ENCODE assay signal across 2 cellular contexts in genomic region chr15:37081985-37082384, GRCh38.
TF ChIP-seq lines count a peak whose summit lies in the region.

No MANE protein-coding gene starts in this region.

TF ChIP-seq in SK-N-SH, 30 proteins besides CTCF, POLR2A, EP300 and RAD21:
- TF ChIP-seq ZBTB33 (IDR thresholded peaks at IDR 0.05; ENCODE audit: borderline replicate concordance, low read depth) (no peak), GABPA (IDR thresholded peaks at IDR 0.05; ENCODE audit: low read depth) (no peak), USF1 (IDR thresholded peaks at IDR 0.05; ENCODE audit: borderline replicate concordance, low read depth) (no peak), POLR2AphosphoS5 (IDR thresholded peaks at IDR 0.05; ENCODE audit: low read depth, low read length) (0 out of 2 replicates have a peak, but pooled peaks have one; percentile 15), SIN3A (IDR thresholded peaks at IDR 0.05; ENCODE audit: borderline replicate concordance, low read depth, low read length) (0 out of 2 replicates have a peak, but pooled peaks have one; percentile 30), MEF2A (IDR thresholded peaks at IDR 0.05; ENCODE audit: borderline replicate concordance, low read depth) (no peak), ELF1 (IDR thresholded peaks at IDR 0.05) (no peak), RCOR1 (IDR thresholded peaks at IDR 0.05; ENCODE audit: low read length) (no peak)

TF ChIP-seq in SK-N-SH treated with all-trans-retinoic acid at 6 μM for 48 hours, 23 proteins besides CTCF, POLR2A, EP300 and RAD21 (continued from another document):
- TF ChIP-seq POU6F1 (CRISPR knock-in tag; IDR thresholded peaks at IDR 0.05; ENCODE audit: borderline replicate concordance, low read depth) (no peak), TOX (CRISPR knock-in tag; IDR thresholded peaks at IDR 0.05; ENCODE audit: borderline replicate concordance) (no peak), SNAI2 (CRISPR knock-in tag; IDR thresholded peaks at IDR 0.05) (no peak), ZNF8 (CRISPR knock-in tag; IDR thresholded peaks at IDR 0.05) (no peak), GLIS3 (CRISPR knock-in tag; IDR thresholded peaks at IDR 0.05) (no peak), ZNF70 (CRISPR knock-in tag; IDR thresholded peaks at IDR 0.05) (no peak), TCF4 (CRISPR knock-in tag; IDR thresholded peaks at IDR 0.05; ENCODE audit: borderline replicate concordance) (no peak), ARNTL (CRISPR knock-in tag; IDR thresholded peaks at IDR 0.05; ENCODE audit: borderline replicate concordance, low read depth) (no peak), ZNF565 (CRISPR knock-in tag; conservative IDR thresholded peaks at IDR 0.05; ENCODE audit: low read depth) (no peak), OSR1 (CRISPR knock-in tag; IDR thresholded peaks at IDR 0.05) (no peak)
- TF ChIP-seq, protein P1, sequence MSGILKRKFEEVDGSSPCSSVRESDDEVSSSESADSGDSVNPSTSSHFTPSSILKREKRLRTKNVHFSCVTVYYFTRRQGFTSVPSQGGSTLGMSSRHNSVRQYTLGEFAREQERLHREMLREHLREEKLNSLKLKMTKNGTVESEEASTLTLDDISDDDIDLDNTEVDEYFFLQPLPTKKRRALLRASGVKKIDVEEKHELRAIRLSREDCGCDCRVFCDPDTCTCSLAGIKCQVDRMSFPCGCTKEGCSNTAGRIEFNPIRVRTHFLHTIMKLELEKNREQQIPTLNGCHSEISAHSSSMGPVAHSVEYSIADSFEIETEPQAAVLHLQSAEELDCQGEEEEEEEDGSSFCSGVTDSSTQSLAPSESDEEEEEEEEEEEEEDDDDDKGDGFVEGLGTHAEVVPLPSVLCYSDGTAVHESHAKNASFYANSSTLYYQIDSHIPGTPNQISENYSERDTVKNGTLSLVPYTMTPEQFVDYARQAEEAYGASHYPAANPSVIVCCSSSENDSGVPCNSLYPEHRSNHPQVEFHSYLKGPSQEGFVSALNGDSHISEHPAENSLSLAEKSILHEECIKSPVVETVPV (CRISPR knock-in tag; IDR thresholded peaks at IDR 0.05) = no peak
- TF ChIP-seq, protein P2, sequence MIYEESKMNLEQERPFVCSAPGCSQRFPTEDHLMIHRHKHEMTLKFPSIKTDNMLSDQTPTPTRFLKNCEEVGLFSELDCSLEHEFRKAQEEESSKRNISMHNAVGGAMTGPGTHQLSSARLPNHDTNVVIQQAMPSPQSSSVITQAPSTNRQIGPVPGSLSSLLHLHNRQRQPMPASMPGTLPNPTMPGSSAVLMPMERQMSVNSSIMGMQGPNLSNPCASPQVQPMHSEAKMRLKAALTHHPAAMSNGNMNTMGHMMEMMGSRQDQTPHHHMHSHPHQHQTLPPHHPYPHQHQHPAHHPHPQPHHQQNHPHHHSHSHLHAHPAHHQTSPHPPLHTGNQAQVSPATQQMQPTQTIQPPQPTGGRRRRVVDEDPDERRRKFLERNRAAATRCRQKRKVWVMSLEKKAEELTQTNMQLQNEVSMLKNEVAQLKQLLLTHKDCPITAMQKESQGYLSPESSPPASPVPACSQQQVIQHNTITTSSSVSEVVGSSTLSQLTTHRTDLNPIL (CRISPR knock-in tag; IDR thresholded peaks at IDR 0.05; ENCODE audit: low read depth) = no peak
- TF ChIP-seq, protein P3, sequence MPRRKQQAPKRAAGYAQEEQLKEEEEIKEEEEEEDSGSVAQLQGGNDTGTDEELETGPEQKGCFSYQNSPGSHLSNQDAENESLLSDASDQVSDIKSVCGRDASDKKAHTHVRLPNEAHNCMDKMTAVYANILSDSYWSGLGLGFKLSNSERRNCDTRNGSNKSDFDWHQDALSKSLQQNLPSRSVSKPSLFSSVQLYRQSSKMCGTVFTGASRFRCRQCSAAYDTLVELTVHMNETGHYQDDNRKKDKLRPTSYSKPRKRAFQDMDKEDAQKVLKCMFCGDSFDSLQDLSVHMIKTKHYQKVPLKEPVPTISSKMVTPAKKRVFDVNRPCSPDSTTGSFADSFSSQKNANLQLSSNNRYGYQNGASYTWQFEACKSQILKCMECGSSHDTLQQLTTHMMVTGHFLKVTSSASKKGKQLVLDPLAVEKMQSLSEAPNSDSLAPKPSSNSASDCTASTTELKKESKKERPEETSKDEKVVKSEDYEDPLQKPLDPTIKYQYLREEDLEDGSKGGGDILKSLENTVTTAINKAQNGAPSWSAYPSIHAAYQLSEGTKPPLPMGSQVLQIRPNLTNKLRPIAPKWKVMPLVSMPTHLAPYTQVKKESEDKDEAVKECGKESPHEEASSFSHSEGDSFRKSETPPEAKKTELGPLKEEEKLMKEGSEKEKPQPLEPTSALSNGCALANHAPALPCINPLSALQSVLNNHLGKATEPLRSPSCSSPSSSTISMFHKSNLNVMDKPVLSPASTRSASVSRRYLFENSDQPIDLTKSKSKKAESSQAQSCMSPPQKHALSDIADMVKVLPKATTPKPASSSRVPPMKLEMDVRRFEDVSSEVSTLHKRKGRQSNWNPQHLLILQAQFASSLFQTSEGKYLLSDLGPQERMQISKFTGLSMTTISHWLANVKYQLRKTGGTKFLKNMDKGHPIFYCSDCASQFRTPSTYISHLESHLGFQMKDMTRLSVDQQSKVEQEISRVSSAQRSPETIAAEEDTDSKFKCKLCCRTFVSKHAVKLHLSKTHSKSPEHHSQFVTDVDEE (CRISPR knock-in tag; IDR thresholded peaks at IDR 0.05) = no peak
